ENCODE assay signal across 8 cellular contexts in genomic region chr21:8427790-8428667, GRCh38.
DNase-seq lines count a peak whose midpoint lies in the region; ATAC-seq and TF ChIP-seq lines count a peak whose summit lies in the region.
"Not testable (repeated sequence)": the region's sequence is repeated elsewhere in the genome, so short reads cannot be mapped to it uniquely, and the experiment has no call there.

No MANE protein-coding gene starts in this region.

- in situ Hi-C loops in gastrocnemius medialis (cut with MboI; ENCODE audit: low sequenced_read_pairs in 4 of 4): not testable (repeated sequence)

- H3K4me3 ChIP-seq in heart right ventricle, gastrocnemius medialis: not testable (repeated sequence)

- intact Hi-C loops in heart right ventricle (cut with DNase I); gastrocnemius medialis (cut with DNase I; ENCODE audit: low total_unique reads): not testable (repeated sequence)

- whole genome bisulfite sequencing in heart right ventricle, 2 donors: no CpG with 5 or more reads among the region's 47 CpGs

- not testable (repeated sequence) for H3K27me3 ChIP-seq in heart right ventricle, gastrocnemius medialis

- ATAC-seq in GM18499 (IDR thresholded peaks at IDR 0.05; ENCODE audit: insufficient read depth, unreplicated experiment): peak; percentile 33
- ATAC-seq in GM19351 (IDR thresholded peaks at IDR 0.05; ENCODE audit: unreplicated experiment): peak; percentile 35
- ATAC-seq in GM21717 (IDR thresholded peaks at IDR 0.05; ENCODE audit: unreplicated experiment): peak; percentile 56
- ATAC-seq in HG02943 (IDR thresholded peaks at IDR 0.05; ENCODE audit: low read depth, unreplicated experiment): peak; percentile 43
- peak; percentile 59 for ATAC-seq in HG03378 (IDR thresholded peaks at IDR 0.05; ENCODE audit: unreplicated experiment)
- peak; percentile 31 to 42 for ATAC-seq in activated CD4-positive, CD25-positive, alpha-beta regulatory T cell treated with anti-CD3 and anti-CD28 coated beads, Interleukin-2, amount 50 U/mL, for 24 hours
- peak; percentile 64 to 88 (median 74) for ATAC-seq in heart right ventricle
- ATAC-seq in gastrocnemius medialis: peak; percentile 71 to 72

- not testable (repeated sequence) for DNase-seq in heart right ventricle, gastrocnemius medialis

- not testable (repeated sequence) for H3K27ac ChIP-seq in heart right ventricle, gastrocnemius medialis

- H3K36me3 ChIP-seq in heart right ventricle, gastrocnemius medialis: not testable (repeated sequence)

- not testable (repeated sequence) for TF ChIP-seq CTCF in heart right ventricle (IDR thresholded peaks at IDR 0.05); gastrocnemius medialis (IDR thresholded peaks at IDR 0.05 in 4 of 5, conservative IDR thresholded peaks at IDR 0.05 in 1 of 5)

- not testable (repeated sequence) for H3K9me3 ChIP-seq in heart right ventricle, gastrocnemius medialis

- H3K4me1 ChIP-seq in heart right ventricle, gastrocnemius medialis: not testable (repeated sequence)

- not testable (repeated sequence) for TF ChIP-seq POLR2A in gastrocnemius medialis (IDR thresholded peaks at IDR 0.05)
